Comparison of ENCODE assay signal across 1 cellular context in genomic region chr4:184344435-184344834, GRCh38.
TF ChIP-seq lines count a peak whose summit lies in the region.

No MANE protein-coding gene starts in this region.

TF ChIP-seq in WTC11, 78 proteins besides CTCF, POLR2A, EP300 and RAD21 (continued from another document):
- TF ChIP-seq ZNF281 (CRISPR knock-in tag; IDR thresholded peaks at IDR 0.05) (no peak), ATF1 (CRISPR knock-in tag; IDR thresholded peaks at IDR 0.05) (no peak), CDX4 (CRISPR knock-in tag; IDR thresholded peaks at IDR 0.05; ENCODE audit: borderline replicate concordance) (no peak), JUN (CRISPR knock-in tag; IDR thresholded peaks at IDR 0.05) (no peak), GABPB1 (CRISPR knock-in tag; IDR thresholded peaks at IDR 0.05) (no peak), ATF6 (CRISPR knock-in tag; IDR thresholded peaks at IDR 0.05) (no peak), SMAD3 (CRISPR knock-in tag; IDR thresholded peaks at IDR 0.05; ENCODE audit: borderline replicate concordance) (no peak), MLX (CRISPR knock-in tag; IDR thresholded peaks at IDR 0.05) (no peak), ZNF263 (CRISPR knock-in tag; IDR thresholded peaks at IDR 0.05; ENCODE audit: low read depth) (no peak)
